14 cellular contexts compared by ENCODE assay signal in the genomic region with DNA sequence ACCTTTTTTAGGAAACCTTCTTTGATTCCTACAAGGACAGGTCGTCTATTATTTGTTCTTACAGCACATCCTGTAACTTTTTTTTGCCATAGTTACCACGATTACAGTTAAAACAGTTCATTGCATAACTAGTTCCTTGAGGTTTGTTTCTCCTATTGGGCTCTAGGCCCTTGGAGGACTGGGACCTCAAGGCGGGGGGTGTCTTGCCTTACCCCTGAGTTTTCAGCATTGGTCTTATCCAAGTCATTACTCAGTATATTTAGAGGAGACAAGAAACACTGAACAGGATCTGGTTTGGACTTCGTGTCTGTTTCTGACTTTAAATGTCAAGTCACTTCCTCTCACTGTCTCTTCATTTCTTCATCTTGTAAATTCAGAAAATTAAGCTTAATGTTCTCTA.
"Had no signal": no experiment of that assay in that cellular context is flagged by ENCODE, and none has a peak within 500 bp of the region (broad histone marks: within the 10 kb centered on the region; RNA-seq: fewer than 3 reads in every experiment).

No MANE protein-coding gene starts in this region.

- H3K27ac ChIP-seq: ascending aorta, cardiac muscle cell, colonic mucosa had no signal

- H3K27me3 ChIP-seq: ascending aorta, cardiac muscle cell, colonic mucosa had no signal

- H3K4me3 ChIP-seq: ascending aorta, cardiac muscle cell, colonic mucosa, lung had no signal

- DNase-seq: activated CD4-positive, alpha-beta T cell treated with anti-CD3 and anti-CD28 coated beads, Interleukin-2, amount 10 ng/mL, durations not matched to agents 7 days and 5 days; activated effector memory CD4-positive, alpha-beta T cell treated with Interleukin-2 at 50 U/mL for 16 hours; activated T-cell treated with anti-CD3 and anti-CD28 coated beads, Interleukin-2, amount 50 U/mL, for 1 hour; colonic mucosa; effector CD4-positive, alpha-beta T cell; immature natural killer cell; left colon; naive B cell; posterior cingulate gyrus; stimulated activated CD4-positive, alpha-beta T cell treated with anti-CD3 and anti-CD28 coated beads, Interleukin-4, amount 100 ng/mL, for 4 hours had no signal

- ATAC-seq: left colon, WTC11 had no signal

- H3K36me3 ChIP-seq: ascending aorta, cardiac muscle cell, colonic mucosa had no signal

- H3K4me1 ChIP-seq: ascending aorta, colonic mucosa had no signal

- H3K9me3 ChIP-seq: ascending aorta, colonic mucosa had no signal
